ENCODE assay signal across 7 cellular contexts in the genomic region with DNA sequence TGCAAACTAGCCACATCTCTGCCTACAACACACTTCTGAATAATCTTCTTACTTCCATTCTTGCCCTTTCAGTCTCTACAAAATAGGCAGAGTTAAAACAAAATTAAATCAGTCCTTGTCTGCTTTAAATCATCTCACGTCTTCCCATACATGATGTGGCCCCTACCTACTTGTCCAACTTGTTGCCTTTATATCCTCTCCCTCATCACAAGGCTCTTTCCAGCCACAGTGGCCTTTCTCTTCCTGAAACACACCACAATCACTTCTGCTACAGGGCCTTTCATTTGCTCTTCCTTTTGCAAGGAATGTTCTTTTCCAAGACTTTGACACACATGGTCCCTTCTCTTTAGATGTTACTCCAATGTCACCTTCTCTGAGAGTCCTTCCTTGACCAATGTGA. TPM values are rescaled to one million over a fixed set of nuclear protein-coding genes. Genes with fewer than 3 reads are reported as not detected.
DNase-seq lines count a peak whose midpoint lies in the region; ATAC-seq and TF ChIP-seq lines count a peak whose summit lies in the region.

No MANE protein-coding gene starts in this region.

- H2AFZ ChIP-seq in hepatocyte, result no peak overlapping the region

- TF ChIP-seq POLR2A in suprapubic skin (IDR thresholded peaks at IDR 0.05), result no peak

- DNase-seq in H7 (no peak), SJCRH30 (no peak), hepatocyte (ENCODE audit: low spot score) (no peak), suprapubic skin (ENCODE audit: low spot score in 2 of 2) (no peak), NCI-H128 (lab: John Stamatoyannopoulos, UW; ENCODE audit: unreplicated experiment) (no peak)

- 26% methylated on average over 1 of the region's 1 CpG for WGBS in hepatocyte (ENCODE audit: low lambda C conversion rate, missing lambda C conversion rate)
- 23% methylated on average over 1 of the region's 1 CpG for WGBS in suprapubic skin

- H3K27ac ChIP-seq in SJCRH30, result peak overlapping the region; percentile 94; the same call in 1 of the 2 replicates
- no peak overlapping the region for H3K27ac ChIP-seq in hepatocyte
- no peak overlapping the region for H3K27ac ChIP-seq in suprapubic skin

- H3K4me2 ChIP-seq in hepatocyte, result peak overlapping the region; percentile 80

- peaks cover 76% of the 10 kb centered on the region for H3K79me2 ChIP-seq in hepatocyte

- peaks cover 27% of the 10 kb centered on the region for H3K4me1 ChIP-seq in SJCRH30
- peaks cover 39% of the 10 kb centered on the region for H3K4me1 ChIP-seq in hepatocyte (ENCODE audit: insufficient read depth)
- H3K4me1 ChIP-seq in suprapubic skin, result peaks cover 69% of the 10 kb centered on the region

- TF ChIP-seq EP300 in suprapubic skin (IDR thresholded peaks at IDR 0.05), result no peak

- H3K9me3 ChIP-seq in SJCRH30 (replicated peaks) (no peaks in the 10 kb centered on the region), hepatocyte (ENCODE audit: low read depth) (no peaks in the 10 kb centered on the region), suprapubic skin (no peaks in the 10 kb centered on the region)

- H3K4me3 ChIP-seq in H7 (ENCODE audit: insufficient read depth, low read depth, low read length) (peak overlapping the region; percentile 87), SJCRH30 (peak overlapping the region; percentile 83), hepatocyte (peak overlapping the region; percentile 89), suprapubic skin (peak overlapping the region; percentile 99)

- H3K27me3 ChIP-seq in H7 (ENCODE audit: control insufficient read depth, insufficient read depth, low read length) (no peaks in the 10 kb centered on the region), SJCRH30 (no peaks in the 10 kb centered on the region), hepatocyte (no peaks in the 10 kb centered on the region), suprapubic skin (no peaks in the 10 kb centered on the region)

- H3K36me3 ChIP-seq in H7 (replicated peaks; ENCODE audit: control insufficient read depth, insufficient read depth, low read length) (no peaks in the 10 kb centered on the region), SJCRH30 (peaks cover 31% of the 10 kb centered on the region), hepatocyte (replicated peaks; ENCODE audit: insufficient read depth, low read depth) (no peaks in the 10 kb centered on the region), suprapubic skin (no peaks in the 10 kb centered on the region)

- no peaks in the 10 kb centered on the region for H3K9me2 ChIP-seq in hepatocyte (replicated peaks; ENCODE audit: insufficient read depth)

- no peak for TF ChIP-seq CTCF in hepatocyte (IDR thresholded peaks at IDR 0.05; ENCODE audit: poor library complexity)
- no peak for TF ChIP-seq CTCF in suprapubic skin (IDR thresholded peaks at IDR 0.05)

- H4K20me1 ChIP-seq in hepatocyte (ENCODE audit: insufficient read depth, poor library complexity, severe bottlenecking), result peaks cover 50% of the 10 kb centered on the region

- no peak for ATAC-seq in HG03196 (IDR thresholded peaks at IDR 0.05; ENCODE audit: unreplicated experiment)
- ATAC-seq in GM21367 (IDR thresholded peaks at IDR 0.05; ENCODE audit: unreplicated experiment), result no peak

RNA-seq across cellular contexts. Expression of a gene that starts 1.7 kb away (rescaled TPM):
- 37.9 and 50.0 TPM in 2 replicates for total RNA-seq in H7 (2014; rRNA removed; shearing (Covaris generic))
- 79.8 and 98.3 TPM in 2 replicates for total RNA-seq in SJCRH30 (2014; rRNA removed; shearing (Covaris generic))
- total RNA-seq in hepatocyte (38.8 and 45.9 TPM in 2 replicates), suprapubic skin (10 to 100 TPM; 23.4 to 78.5 (median 34.2) TPM)
- 17.5 and 19.3 TPM in 2 replicates for polyA plus RNA-seq in hepatocyte
